Comparison of ENCODE assay signal across 2 cellular contexts in the genomic region with DNA sequence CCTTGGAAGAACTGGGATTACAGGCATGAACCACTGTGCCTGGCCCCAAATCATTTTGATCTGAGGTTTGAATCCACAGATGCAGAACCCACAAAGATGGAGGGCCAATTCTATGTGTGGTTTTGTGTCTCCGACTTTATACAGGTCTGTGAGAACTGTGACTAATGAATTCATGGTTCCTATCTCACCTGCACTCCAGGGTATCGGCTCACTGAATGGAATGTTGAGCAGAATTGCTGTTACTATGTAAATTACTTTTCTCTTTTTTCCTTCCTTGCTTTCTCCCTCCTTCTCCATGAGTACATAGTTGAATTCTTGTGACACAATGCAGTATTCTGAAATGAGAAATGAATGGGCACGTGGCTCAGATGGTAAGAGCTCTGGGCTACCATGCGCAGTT.
TF ChIP-seq lines count a peak whose summit lies in the region.

No MANE protein-coding gene starts in this region.

TF ChIP-seq in GM23338, 12 proteins besides CTCF, POLR2A, EP300 and RAD21 (continues in another document):
- TF ChIP-seq, protein P1, sequence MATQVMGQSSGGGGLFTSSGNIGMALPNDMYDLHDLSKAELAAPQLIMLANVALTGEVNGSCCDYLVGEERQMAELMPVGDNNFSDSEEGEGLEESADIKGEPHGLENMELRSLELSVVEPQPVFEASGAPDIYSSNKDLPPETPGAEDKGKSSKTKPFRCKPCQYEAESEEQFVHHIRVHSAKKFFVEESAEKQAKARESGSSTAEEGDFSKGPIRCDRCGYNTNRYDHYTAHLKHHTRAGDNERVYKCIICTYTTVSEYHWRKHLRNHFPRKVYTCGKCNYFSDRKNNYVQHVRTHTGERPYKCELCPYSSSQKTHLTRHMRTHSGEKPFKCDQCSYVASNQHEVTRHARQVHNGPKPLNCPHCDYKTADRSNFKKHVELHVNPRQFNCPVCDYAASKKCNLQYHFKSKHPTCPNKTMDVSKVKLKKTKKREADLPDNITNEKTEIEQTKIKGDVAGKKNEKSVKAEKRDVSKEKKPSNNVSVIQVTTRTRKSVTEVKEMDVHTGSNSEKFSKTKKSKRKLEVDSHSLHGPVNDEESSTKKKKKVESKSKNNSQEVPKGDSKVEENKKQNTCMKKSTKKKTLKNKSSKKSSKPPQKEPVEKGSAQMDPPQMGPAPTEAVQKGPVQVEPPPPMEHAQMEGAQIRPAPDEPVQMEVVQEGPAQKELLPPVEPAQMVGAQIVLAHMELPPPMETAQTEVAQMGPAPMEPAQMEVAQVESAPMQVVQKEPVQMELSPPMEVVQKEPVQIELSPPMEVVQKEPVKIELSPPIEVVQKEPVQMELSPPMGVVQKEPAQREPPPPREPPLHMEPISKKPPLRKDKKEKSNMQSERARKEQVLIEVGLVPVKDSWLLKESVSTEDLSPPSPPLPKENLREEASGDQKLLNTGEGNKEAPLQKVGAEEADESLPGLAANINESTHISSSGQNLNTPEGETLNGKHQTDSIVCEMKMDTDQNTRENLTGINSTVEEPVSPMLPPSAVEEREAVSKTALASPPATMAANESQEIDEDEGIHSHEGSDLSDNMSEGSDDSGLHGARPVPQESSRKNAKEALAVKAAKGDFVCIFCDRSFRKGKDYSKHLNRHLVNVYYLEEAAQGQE (IDR thresholded peaks at IDR 0.05; ENCODE audit: unreplicated experiment), result no peak
- TF ChIP-seq EZH2phosphoT487 (IDR thresholded peaks at IDR 0.05; ENCODE audit: unreplicated experiment) (no peak), STAT1 (IDR thresholded peaks at IDR 0.05; ENCODE audit: unreplicated experiment) (no peak), NANOG (IDR thresholded peaks at IDR 0.05; ENCODE audit: borderline replicate concordance) (no peak), EZH2 (IDR thresholded peaks at IDR 0.05; ENCODE audit: low read depth, unreplicated experiment) (no peak), JUNB (IDR thresholded peaks at IDR 0.05; ENCODE audit: unreplicated experiment) (no peak), CREB1 (CRISPR knock-in tag; IDR thresholded peaks at IDR 0.05; ENCODE audit: low read depth) (no peak), ZNF114 (CRISPR knock-in tag; IDR thresholded peaks at IDR 0.05) (no peak)
- TF ChIP-seq, protein P2, sequence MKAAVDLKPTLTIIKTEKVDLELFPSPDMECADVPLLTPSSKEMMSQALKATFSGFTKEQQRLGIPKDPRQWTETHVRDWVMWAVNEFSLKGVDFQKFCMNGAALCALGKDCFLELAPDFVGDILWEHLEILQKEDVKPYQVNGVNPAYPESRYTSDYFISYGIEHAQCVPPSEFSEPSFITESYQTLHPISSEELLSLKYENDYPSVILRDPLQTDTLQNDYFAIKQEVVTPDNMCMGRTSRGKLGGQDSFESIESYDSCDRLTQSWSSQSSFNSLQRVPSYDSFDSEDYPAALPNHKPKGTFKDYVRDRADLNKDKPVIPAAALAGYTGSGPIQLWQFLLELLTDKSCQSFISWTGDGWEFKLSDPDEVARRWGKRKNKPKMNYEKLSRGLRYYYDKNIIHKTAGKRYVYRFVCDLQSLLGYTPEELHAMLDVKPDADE (IDR thresholded peaks at IDR 0.05), result no peak
- TF ChIP-seq, protein P3, sequence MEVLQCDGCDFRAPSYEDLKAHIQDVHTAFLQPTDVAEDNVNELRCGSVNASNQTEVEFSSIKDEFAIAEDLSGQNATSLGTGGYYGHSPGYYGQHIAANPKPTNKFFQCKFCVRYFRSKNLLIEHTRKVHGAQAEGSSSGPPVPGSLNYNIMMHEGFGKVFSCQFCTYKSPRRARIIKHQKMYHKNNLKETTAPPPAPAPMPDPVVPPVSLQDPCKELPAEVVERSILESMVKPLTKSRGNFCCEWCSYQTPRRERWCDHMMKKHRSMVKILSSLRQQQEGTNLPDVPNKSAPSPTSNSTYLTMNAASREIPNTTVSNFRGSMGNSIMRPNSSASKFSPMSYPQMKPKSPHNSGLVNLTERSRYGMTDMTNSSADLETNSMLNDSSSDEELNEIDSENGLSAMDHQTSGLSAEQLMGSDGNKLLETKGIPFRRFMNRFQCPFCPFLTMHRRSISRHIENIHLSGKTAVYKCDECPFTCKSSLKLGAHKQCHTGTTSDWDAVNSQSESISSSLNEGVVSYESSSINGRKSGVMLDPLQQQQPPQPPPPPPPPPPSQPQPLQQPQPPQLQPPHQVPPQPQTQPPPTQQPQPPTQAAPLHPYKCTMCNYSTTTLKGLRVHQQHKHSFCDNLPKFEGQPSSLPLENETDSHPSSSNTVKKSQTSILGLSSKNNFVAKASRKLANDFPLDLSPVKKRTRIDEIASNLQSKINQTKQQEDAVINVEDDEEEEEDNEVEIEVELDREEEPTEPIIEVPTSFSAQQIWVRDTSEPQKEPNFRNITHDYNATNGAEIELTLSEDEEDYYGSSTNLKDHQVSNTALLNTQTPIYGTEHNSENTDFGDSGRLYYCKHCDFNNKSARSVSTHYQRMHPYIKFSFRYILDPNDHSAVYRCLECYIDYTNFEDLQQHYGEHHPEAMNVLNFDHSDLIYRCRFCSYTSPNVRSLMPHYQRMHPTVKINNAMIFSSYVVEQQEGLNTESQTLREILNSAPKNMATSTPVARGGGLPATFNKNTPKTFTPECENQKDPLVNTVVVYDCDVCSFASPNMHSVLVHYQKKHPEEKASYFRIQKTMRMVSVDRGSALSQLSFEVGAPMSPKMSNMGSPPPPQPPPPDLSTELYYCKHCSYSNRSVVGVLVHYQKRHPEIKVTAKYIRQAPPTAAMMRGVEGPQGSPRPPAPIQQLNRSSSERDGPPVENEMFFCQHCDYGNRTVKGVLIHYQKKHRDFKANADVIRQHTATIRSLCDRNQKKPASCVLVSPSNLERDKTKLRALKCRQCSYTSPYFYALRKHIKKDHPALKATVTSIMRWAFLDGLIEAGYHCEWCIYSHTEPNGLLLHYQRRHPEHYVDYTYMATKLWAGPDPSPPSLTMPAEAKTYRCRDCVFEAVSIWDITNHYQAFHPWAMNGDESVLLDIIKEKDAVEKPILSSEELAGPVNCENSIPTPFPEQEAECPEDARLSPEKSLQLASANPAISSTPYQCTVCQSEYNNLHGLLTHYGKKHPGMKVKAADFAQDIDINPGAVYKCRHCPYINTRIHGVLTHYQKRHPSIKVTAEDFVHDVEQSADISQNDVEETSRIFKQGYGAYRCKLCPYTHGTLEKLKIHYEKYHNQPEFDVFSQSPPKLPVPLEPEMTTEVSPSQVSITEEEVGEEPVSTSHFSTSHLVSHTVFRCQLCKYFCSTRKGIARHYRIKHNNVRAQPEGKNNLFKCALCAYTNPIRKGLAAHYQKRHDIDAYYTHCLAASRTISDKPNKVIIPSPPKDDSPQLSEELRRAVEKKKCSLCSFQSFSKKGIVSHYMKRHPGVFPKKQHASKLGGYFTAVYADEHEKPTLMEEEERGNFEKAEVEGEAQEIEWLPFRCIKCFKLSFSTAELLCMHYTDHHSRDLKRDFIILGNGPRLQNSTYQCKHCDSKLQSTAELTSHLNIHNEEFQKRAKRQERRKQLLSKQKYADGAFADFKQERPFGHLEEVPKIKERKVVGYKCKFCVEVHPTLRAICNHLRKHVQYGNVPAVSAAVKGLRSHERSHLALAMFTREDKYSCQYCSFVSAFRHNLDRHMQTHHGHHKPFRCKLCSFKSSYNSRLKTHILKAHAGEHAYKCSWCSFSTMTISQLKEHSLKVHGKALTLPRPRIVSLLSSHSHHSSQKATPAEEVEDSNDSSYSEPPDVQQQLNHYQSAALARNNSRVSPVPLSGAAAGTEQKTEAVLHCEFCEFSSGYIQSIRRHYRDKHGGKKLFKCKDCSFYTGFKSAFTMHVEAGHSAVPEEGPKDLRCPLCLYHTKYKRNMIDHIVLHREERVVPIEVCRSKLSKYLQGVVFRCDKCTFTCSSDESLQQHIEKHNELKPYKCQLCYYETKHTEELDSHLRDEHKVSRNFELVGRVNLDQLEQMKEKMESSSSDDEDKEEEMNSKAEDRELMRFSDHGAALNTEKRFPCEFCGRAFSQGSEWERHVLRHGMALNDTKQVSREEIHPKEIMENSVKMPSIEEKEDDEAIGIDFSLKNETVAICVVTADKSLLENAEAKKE (CRISPR knock-in tag; IDR thresholded peaks at IDR 0.05), result no peak

TF ChIP-seq in WTC11, 78 proteins besides CTCF, POLR2A, EP300 and RAD21 (continued from another document):
- TF ChIP-seq, protein P4, sequence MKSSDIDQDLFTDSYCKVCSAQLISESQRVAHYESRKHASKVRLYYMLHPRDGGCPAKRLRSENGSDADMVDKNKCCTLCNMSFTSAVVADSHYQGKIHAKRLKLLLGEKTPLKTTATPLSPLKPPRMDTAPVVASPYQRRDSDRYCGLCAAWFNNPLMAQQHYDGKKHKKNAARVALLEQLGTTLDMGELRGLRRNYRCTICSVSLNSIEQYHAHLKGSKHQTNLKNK (CRISPR knock-in tag; IDR thresholded peaks at IDR 0.05), result no peak
- TF ChIP-seq TEAD4 (CRISPR knock-in tag; IDR thresholded peaks at IDR 0.05) (no peak), SP1 (CRISPR knock-in tag; conservative IDR thresholded peaks at IDR 0.05) (no peak), IRF2 (CRISPR knock-in tag; IDR thresholded peaks at IDR 0.05; ENCODE audit: borderline replicate concordance, low read depth) (no peak), KAT7 (CRISPR knock-in tag; IDR thresholded peaks at IDR 0.05; ENCODE audit: borderline replicate concordance) (no peak)
- TF ChIP-seq, protein P5, sequence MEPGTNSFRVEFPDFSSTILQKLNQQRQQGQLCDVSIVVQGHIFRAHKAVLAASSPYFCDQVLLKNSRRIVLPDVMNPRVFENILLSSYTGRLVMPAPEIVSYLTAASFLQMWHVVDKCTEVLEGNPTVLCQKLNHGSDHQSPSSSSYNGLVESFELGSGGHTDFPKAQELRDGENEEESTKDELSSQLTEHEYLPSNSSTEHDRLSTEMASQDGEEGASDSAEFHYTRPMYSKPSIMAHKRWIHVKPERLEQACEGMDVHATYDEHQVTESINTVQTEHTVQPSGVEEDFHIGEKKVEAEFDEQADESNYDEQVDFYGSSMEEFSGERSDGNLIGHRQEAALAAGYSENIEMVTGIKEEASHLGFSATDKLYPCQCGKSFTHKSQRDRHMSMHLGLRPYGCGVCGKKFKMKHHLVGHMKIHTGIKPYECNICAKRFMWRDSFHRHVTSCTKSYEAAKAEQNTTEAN (CRISPR knock-in tag; IDR thresholded peaks at IDR 0.05), result no peak
- TF ChIP-seq, protein P6, sequence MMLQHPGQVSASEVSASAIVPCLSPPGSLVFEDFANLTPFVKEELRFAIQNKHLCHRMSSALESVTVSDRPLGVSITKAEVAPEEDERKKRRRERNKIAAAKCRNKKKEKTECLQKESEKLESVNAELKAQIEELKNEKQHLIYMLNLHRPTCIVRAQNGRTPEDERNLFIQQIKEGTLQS (CRISPR knock-in tag; conservative IDR thresholded peaks at IDR 0.05), result no peak
- TF ChIP-seq, protein P7, sequence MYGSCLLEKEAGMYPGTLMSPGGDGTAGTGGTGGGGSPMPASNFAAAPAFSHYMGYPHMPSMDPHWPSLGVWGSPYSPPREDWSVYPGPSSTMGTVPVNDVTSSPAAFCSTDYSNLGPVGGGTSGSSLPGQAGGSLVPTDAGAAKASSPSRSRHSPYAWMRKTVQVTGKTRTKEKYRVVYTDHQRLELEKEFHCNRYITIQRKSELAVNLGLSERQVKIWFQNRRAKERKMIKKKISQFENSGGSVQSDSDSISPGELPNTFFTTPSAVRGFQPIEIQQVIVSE (CRISPR knock-in tag; IDR thresholded peaks at IDR 0.05; ENCODE audit: borderline replicate concordance), result no peak
- TF ChIP-seq, protein P8, sequence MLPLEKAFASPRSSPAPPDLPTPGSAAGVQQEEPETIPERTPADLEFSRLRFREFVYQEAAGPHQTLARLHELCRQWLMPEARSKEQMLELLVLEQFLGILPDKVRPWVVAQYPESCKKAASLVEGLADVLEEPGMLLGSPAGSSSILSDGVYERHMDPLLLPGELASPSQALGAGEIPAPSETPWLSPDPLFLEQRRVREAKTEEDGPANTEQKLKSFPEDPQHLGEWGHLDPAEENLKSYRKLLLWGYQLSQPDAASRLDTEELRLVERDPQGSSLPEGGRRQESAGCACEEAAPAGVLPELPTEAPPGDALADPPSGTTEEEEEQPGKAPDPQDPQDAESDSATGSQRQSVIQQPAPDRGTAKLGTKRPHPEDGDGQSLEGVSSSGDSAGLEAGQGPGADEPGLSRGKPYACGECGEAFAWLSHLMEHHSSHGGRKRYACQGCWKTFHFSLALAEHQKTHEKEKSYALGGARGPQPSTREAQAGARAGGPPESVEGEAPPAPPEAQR (CRISPR knock-in tag; IDR thresholded peaks at IDR 0.05), result no peak
